ENCODE assay signal across 1 cellular context in genomic region chr17:42682400-42683384, GRCh38.
TF ChIP-seq lines count a peak whose summit lies in the region.

CNTNAP1 (plus strand) TSS chr17:42682531; CDS start chr17:42682830, 299 bp downstream.

TF ChIP-seq in GM12878, 131 proteins besides CTCF, POLR2A, EP300 and RAD21 (continued from another document):
- no peak for TF ChIP-seq CBFB (IDR thresholded peaks at IDR 0.05; ENCODE audit: low read depth)
- TF ChIP-seq ZBTB11 (CRISPR knock-in tag; IDR thresholded peaks at IDR 0.05) = no peak
- no peak for TF ChIP-seq RCOR1 (conservative IDR thresholded peaks at IDR 0.05; ENCODE audit: low read depth, low read length)
- peak; percentile 52 for TF ChIP-seq MAX (IDR thresholded peaks at IDR 0.05; ENCODE audit: low read depth, low read length)
- TF ChIP-seq IKZF1 (conservative IDR thresholded peaks at IDR 0.05) = peak; percentile 66
- TF ChIP-seq HDGF (IDR thresholded peaks at IDR 0.05) = peak; percentile 94
- 0 out of 2 replicates have a peak, but pooled peaks have one; percentile 14 for TF ChIP-seq GATAD2B (conservative IDR thresholded peaks at IDR 0.05; ENCODE audit: low read depth)
- TF ChIP-seq SREBF1 (IDR thresholded peaks at IDR 0.05; ENCODE audit: low read length) = no peak
- no peak for TF ChIP-seq NR2C2 (IDR thresholded peaks at IDR 0.05; ENCODE audit: borderline replicate concordance, control insufficient read depth, insufficient read length, low read depth)
- no peak for TF ChIP-seq SMARCA5 (IDR thresholded peaks at IDR 0.05)
- no peak for TF ChIP-seq MTA3 (IDR thresholded peaks at IDR 0.05; ENCODE audit: borderline replicate concordance, low read length)
- TF ChIP-seq MEF2A (IDR thresholded peaks at IDR 0.05; ENCODE audit: insufficient read depth, low read depth, low read length) = no peak
- TF ChIP-seq FOS (IDR thresholded peaks at IDR 0.05; ENCODE audit: borderline replicate concordance, extremely low read depth, insufficient read length) = no peak
- TF ChIP-seq ZNF217 (IDR thresholded peaks at IDR 0.05) = 0 out of 2 replicates have a peak, but pooled peaks have one; percentile 6
- TF ChIP-seq, protein P1, sequence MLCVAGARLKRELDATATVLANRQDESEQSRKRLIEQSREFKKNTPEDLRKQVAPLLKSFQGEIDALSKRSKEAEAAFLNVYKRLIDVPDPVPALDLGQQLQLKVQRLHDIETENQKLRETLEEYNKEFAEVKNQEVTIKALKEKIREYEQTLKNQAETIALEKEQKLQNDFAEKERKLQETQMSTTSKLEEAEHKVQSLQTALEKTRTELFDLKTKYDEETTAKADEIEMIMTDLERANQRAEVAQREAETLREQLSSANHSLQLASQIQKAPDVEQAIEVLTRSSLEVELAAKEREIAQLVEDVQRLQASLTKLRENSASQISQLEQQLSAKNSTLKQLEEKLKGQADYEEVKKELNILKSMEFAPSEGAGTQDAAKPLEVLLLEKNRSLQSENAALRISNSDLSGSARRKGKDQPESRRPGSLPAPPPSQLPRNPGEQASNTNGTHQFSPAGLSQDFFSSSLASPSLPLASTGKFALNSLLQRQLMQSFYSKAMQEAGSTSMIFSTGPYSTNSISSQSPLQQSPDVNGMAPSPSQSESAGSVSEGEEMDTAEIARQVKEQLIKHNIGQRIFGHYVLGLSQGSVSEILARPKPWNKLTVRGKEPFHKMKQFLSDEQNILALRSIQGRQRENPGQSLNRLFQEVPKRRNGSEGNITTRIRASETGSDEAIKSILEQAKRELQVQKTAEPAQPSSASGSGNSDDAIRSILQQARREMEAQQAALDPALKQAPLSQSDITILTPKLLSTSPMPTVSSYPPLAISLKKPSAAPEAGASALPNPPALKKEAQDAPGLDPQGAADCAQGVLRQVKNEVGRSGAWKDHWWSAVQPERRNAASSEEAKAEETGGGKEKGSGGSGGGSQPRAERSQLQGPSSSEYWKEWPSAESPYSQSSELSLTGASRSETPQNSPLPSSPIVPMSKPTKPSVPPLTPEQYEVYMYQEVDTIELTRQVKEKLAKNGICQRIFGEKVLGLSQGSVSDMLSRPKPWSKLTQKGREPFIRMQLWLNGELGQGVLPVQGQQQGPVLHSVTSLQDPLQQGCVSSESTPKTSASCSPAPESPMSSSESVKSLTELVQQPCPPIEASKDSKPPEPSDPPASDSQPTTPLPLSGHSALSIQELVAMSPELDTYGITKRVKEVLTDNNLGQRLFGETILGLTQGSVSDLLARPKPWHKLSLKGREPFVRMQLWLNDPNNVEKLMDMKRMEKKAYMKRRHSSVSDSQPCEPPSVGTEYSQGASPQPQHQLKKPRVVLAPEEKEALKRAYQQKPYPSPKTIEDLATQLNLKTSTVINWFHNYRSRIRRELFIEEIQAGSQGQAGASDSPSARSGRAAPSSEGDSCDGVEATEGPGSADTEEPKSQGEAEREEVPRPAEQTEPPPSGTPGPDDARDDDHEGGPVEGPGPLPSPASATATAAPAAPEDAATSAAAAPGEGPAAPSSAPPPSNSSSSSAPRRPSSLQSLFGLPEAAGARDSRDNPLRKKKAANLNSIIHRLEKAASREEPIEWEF (IDR thresholded peaks at IDR 0.05; ENCODE audit: insufficient replicate concordance, low read depth, low read length) = no peak
- no peak for TF ChIP-seq SMAD5 (IDR thresholded peaks at IDR 0.05; ENCODE audit: low read depth)
- TF ChIP-seq IRF3 (IDR thresholded peaks at IDR 0.05) = no peak
- TF ChIP-seq ZNF384 (IDR thresholded peaks at IDR 0.05; ENCODE audit: borderline replicate concordance, low read depth, low read length) = no peak
- TF ChIP-seq, protein P2, sequence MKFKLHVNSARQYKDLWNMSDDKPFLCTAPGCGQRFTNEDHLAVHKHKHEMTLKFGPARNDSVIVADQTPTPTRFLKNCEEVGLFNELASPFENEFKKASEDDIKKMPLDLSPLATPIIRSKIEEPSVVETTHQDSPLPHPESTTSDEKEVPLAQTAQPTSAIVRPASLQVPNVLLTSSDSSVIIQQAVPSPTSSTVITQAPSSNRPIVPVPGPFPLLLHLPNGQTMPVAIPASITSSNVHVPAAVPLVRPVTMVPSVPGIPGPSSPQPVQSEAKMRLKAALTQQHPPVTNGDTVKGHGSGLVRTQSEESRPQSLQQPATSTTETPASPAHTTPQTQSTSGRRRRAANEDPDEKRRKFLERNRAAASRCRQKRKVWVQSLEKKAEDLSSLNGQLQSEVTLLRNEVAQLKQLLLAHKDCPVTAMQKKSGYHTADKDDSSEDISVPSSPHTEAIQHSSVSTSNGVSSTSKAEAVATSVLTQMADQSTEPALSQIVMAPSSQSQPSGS (IDR thresholded peaks at IDR 0.05; ENCODE audit: low read length) = no peak
- TF ChIP-seq, protein P3, sequence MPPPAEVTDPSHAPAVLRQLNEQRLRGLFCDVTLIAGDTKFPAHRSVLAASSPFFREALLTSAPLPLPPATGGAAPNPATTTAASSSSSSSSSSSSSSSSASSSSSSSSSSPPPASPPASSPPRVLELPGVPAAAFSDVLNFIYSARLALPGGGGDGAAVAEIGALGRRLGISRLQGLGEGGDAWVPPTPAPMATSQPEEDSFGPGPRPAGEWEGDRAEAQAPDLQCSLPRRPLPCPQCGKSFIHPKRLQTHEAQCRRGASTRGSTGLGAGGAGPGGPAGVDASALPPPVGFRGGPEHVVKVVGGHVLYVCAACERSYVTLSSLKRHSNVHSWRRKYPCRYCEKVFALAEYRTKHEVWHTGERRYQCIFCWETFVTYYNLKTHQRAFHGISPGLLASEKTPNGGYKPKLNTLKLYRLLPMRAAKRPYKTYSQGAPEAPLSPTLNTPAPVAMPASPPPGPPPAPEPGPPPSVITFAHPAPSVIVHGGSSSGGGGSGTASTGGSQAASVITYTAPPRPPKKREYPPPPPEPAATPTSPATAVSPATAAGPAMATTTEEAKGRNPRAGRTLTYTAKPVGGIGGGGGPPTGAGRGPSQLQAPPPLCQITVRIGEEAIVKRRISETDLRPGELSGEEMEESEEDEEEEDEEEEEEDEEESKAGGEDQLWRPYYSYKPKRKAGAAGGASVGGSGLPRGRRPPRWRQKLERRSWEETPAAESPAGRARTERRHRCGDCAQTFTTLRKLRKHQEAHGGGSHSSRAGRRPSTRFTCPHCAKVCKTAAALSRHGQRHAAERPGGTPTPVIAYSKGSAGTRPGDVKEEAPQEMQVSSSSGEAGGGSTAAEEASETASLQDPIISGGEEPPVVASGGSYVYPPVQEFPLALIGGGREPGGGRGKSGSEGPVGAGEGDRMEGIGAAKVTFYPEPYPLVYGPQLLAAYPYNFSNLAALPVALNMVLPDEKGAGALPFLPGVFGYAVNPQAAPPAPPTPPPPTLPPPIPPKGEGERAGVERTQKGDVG (CRISPR knock-in tag; IDR thresholded peaks at IDR 0.05) = no peak
- TF ChIP-seq NBN (IDR thresholded peaks at IDR 0.05) = peak; percentile 18; the same call in 1 of the 2 replicates
- TF ChIP-seq, protein P4, sequence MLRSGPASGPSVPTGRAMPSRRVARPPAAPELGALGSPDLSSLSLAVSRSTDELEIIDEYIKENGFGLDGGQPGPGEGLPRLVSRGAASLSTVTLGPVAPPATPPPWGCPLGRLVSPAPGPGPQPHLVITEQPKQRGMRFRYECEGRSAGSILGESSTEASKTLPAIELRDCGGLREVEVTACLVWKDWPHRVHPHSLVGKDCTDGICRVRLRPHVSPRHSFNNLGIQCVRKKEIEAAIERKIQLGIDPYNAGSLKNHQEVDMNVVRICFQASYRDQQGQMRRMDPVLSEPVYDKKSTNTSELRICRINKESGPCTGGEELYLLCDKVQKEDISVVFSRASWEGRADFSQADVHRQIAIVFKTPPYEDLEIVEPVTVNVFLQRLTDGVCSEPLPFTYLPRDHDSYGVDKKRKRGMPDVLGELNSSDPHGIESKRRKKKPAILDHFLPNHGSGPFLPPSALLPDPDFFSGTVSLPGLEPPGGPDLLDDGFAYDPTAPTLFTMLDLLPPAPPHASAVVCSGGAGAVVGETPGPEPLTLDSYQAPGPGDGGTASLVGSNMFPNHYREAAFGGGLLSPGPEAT (IDR thresholded peaks at IDR 0.05; ENCODE audit: low read depth) = peak; percentile 56; the same call in 1 of the 2 replicates
- TF ChIP-seq MXI1 (IDR thresholded peaks at IDR 0.05; ENCODE audit: low read depth, low read length) = no peak
- TF ChIP-seq NFIC (IDR thresholded peaks at IDR 0.05; ENCODE audit: low read depth, low read length) = no peak
- no peak for TF ChIP-seq BRCA1 (IDR thresholded peaks at IDR 0.05; ENCODE audit: low read depth, low read length)
- peak; percentile 29 to 61; a peak in 2 of 4 replicates for TF ChIP-seq IKZF2 (IDR thresholded peaks at IDR 0.05)
- no peak; the same call in 1 of the 2 replicates for TF ChIP-seq DPF2 (IDR thresholded peaks at IDR 0.05)
- peak; percentile 11; the same call in 1 of the 2 replicates for TF ChIP-seq IRF5 (IDR thresholded peaks at IDR 0.05; ENCODE audit: borderline replicate concordance)
- no peak for TF ChIP-seq CBX5 (IDR thresholded peaks at IDR 0.05; ENCODE audit: low read depth)
- 0 out of 2 replicates have a peak, but pooled peaks have one; percentile 24 for TF ChIP-seq CREM (IDR thresholded peaks at IDR 0.05; ENCODE audit: low read depth)
- no peak for TF ChIP-seq USF2 (IDR thresholded peaks at IDR 0.05; ENCODE audit: borderline replicate concordance, low read depth, low read length)
- no peak for TF ChIP-seq CHD2 (IDR thresholded peaks at IDR 0.05; ENCODE audit: borderline replicate concordance, low read depth, low read length)
- TF ChIP-seq EGR1 (IDR thresholded peaks at IDR 0.05; ENCODE audit: borderline replicate concordance in 1 of 2, low read depth in 2 of 2, low read length in 2 of 2) = peak in 1 of 2 experiments; percentile 4; a peak in 1 of 3 replicates
- no peak for TF ChIP-seq SPI1 (IDR thresholded peaks at IDR 0.05; ENCODE audit: borderline replicate concordance, insufficient read depth, low read depth, low read length)
- TF ChIP-seq TARDBP (IDR thresholded peaks at IDR 0.05; ENCODE audit: borderline replicate concordance) = no peak
- no peak for TF ChIP-seq SREBF2 (IDR thresholded peaks at IDR 0.05; ENCODE audit: low read length)
- TF ChIP-seq CREB1 (IDR thresholded peaks at IDR 0.05; ENCODE audit: low read depth) = no peak
- peak; percentile 90 to 93 for TF ChIP-seq BHLHE40 (IDR thresholded peaks at IDR 0.05; ENCODE audit: borderline replicate concordance in 1 of 2, low read depth in 2 of 2, low read length in 1 of 2)
- TF ChIP-seq HDAC6 (IDR thresholded peaks at IDR 0.05; ENCODE audit: unreplicated experiment) = no peak
- no peak for TF ChIP-seq SIN3A (IDR thresholded peaks at IDR 0.05; ENCODE audit: low read depth, low read length)
- TF ChIP-seq NRF1 (conservative IDR thresholded peaks at IDR 0.05; ENCODE audit: low read depth, low read length) = peak; percentile 54
